In the genomic region with DNA sequence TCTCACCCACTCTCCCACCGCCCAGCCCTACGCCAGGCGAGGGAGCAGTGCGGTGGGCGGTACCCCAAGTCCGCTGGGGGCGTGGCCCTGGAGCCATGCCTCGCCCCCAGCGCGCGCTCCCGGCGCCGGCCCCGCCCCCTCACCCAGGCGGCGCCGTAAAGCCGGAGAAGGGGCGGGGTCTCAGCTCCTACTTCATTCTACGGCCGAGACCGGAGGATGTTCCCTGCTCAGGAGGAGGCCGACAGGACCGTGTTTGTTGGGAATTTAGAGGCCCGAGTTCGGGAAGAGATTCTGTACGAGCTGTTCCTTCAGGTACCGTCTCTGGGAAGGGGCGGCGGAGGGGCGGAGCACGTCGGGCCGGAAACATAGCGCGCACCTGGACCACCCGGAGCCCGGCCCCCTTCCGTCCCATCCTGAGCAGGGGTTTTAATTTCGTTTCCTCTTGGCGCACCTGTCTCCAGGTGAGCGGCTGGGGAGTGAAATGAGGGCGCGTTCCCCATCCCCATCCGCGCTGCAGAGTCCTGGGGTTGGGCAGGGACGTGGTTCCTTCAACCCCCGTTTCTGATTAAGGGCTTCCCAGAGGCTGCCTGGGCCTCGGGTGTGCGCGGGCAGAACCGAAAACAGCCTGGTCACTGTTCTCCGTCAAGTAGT, we compare ENCODE assay signal across 8 cellular contexts. TPM values are rescaled to one million over a fixed set of nuclear protein-coding genes. Genes with fewer than 3 reads are reported as not detected.
DNase-seq lines count a peak whose midpoint lies in the region; ATAC-seq and TF ChIP-seq lines count a peak whose summit lies in the region.

A gene with protein sequence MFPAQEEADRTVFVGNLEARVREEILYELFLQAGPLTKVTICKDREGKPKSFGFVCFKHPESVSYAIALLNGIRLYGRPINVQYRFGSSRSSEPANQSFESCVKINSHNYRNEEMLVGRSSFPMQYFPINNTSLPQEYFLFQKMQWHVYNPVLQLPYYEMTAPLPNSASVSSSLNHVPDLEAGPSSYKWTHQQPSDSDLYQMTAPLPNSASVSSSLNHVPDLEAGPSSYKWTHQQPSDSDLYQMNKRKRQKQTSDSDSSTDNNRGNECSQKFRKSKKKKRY (plus strand): TSS at position 187 of the 651 bp plus-strand sequence. CDS start 30 bp downstream, at position 217.

- peak within 1 kb of the TSS; percentile 73 for H3K4me3 ChIP-seq in BE2C (ENCODE audit: low read depth, low read length)
- peak within 1 kb of the TSS; percentile 77 for H3K4me3 ChIP-seq in OCI-LY3 (ENCODE audit: low read length)

- H3K4me2 ChIP-seq in OCI-LY3 (ENCODE audit: low read length), result peak within 1 kb of the TSS; percentile 72

- intact Hi-C loops in activated T-helper 1 cell treated with anti-CD3 and anti-CD28 coated beads, Interleukin-12 subunit alpha, Interleukin-12 subunit beta, Interleukin-2, Interleukin-4 antibody, amounts not matched to agents 30 ng/mL and 10 ng/mL and 1 ng/mL, durations not matched to agents 14 hours and 24 hours and 36 hours (cut with micrococcal nuclease), result loop anchor here (2.0 to 10.0 kb wide), 3 partner anchors 131 to 851 kb away; a partner anchor contains a TSS

- peaks cover 20% of the 10 kb centered on the region for H3K27me3 Mint-ChIP-seq in activated T-helper 1 cell treated with anti-CD3 and anti-CD28 coated beads, Interleukin-12 subunit alpha, Interleukin-12 subunit beta, Interleukin-2, Interleukin-4 antibody, amounts not matched to agents 30 ng/mL and 10 ng/mL and 1 ng/mL, durations not matched to agents 14 hours and 24 hours and 36 hours (ENCODE audit: insufficient read depth)
- peaks cover 19% of the 10 kb centered on the region for H3K27me3 Mint-ChIP-seq in nephron (ENCODE audit: low read depth)

- TF ChIP-seq CTCF in BE2C (IDR thresholded peaks at IDR 0.05; ENCODE audit: low read depth, low read length) (no peak), OCI-LY3 (IDR thresholded peaks at IDR 0.05; ENCODE audit: low read depth, low read length) (no peak), nephron (IDR thresholded peaks at IDR 0.05; ENCODE audit: unreplicated experiment in 3 of 3) (no peak)

- H3K4me3 Mint-ChIP-seq in activated T-helper 1 cell treated with anti-CD3 and anti-CD28 coated beads, Interleukin-12 subunit alpha, Interleukin-12 subunit beta, Interleukin-2, Interleukin-4 antibody, amounts not matched to agents 30 ng/mL and 10 ng/mL and 1 ng/mL, durations not matched to agents 14 hours and 24 hours and 36 hours, result peak within 1 kb of the TSS; percentile 83
- H3K4me3 Mint-ChIP-seq in nephron, result peak within 1 kb of the TSS; percentile 82 to 90 (median 90)

- ATAC-seq in HG03460 (IDR thresholded peaks at IDR 0.05; ENCODE audit: unreplicated experiment), result peak; percentile 97

- H3K4me1 ChIP-seq in BE2C (no peaks in the 10 kb centered on the region), OCI-LY3 (ENCODE audit: low read length) (no peaks in the 10 kb centered on the region)

- H3K27me3 ChIP-seq in BE2C (peaks cover 17% of the 10 kb centered on the region), OCI-LY3 (ENCODE audit: low read depth, low read length) (no peaks in the 10 kb centered on the region)

- DNase-seq in BE2C (peak; percentile 88), GM19240 (ENCODE audit: insufficient read length, low spot score) (peak; percentile 11), fibroblast of the conjunctiva (ENCODE audit: low read depth) (peak; percentile 9)
- peak; percentile 59 for DNase-seq in activated T-helper 1 cell treated with anti-CD3 and anti-CD28 coated beads, Interleukin-12 subunit alpha, Interleukin-12 subunit beta, Interleukin-2, Interleukin-4 antibody, amounts not matched to agents 30 ng/mL and 10 ng/mL and 1 ng/mL, durations not matched to agents 14 hours and 24 hours and 36 hours (ENCODE audit: low spot score)
- DNase-seq in stimulated activated naive CD4-positive, alpha-beta T cell (lab: John Stamatoyannopoulos, UW), result peak; percentile 74 to 89 (median 78)

- no peaks in the 10 kb centered on the region for H3K9me3 Mint-ChIP-seq in activated T-helper 1 cell treated with anti-CD3 and anti-CD28 coated beads, Interleukin-12 subunit alpha, Interleukin-12 subunit beta, Interleukin-2, Interleukin-4 antibody, amounts not matched to agents 30 ng/mL and 10 ng/mL and 1 ng/mL, durations not matched to agents 14 hours and 24 hours and 36 hours
- no peaks in the 10 kb centered on the region for H3K9me3 Mint-ChIP-seq in nephron

- H3K27ac Mint-ChIP-seq in activated T-helper 1 cell treated with anti-CD3 and anti-CD28 coated beads, Interleukin-12 subunit alpha, Interleukin-12 subunit beta, Interleukin-2, Interleukin-4 antibody, amounts not matched to agents 30 ng/mL and 10 ng/mL and 1 ng/mL, durations not matched to agents 14 hours and 24 hours and 36 hours, result no peak within 1 kb of the TSS
- H3K27ac Mint-ChIP-seq in nephron, result no peak within 1 kb of the TSS

- H4K20me1 ChIP-seq in OCI-LY3 (ENCODE audit: insufficient read depth, low read length), result no peaks in the 10 kb centered on the region

- no peaks in the 10 kb centered on the region for H3K36me3 Mint-ChIP-seq in activated T-helper 1 cell treated with anti-CD3 and anti-CD28 coated beads, Interleukin-12 subunit alpha, Interleukin-12 subunit beta, Interleukin-2, Interleukin-4 antibody, amounts not matched to agents 30 ng/mL and 10 ng/mL and 1 ng/mL, durations not matched to agents 14 hours and 24 hours and 36 hours (ENCODE audit: low read depth)
- H3K36me3 Mint-ChIP-seq in nephron (ENCODE audit: low read depth), result no peaks in the 10 kb centered on the region

- H3K36me3 ChIP-seq in BE2C (no peaks in the 10 kb centered on the region), OCI-LY3 (replicated peaks; ENCODE audit: low read depth, low read length) (no peaks in the 10 kb centered on the region)

- peaks cover 5% of the 10 kb centered on the region for H3K4me1 Mint-ChIP-seq in activated T-helper 1 cell treated with anti-CD3 and anti-CD28 coated beads, Interleukin-12 subunit alpha, Interleukin-12 subunit beta, Interleukin-2, Interleukin-4 antibody, amounts not matched to agents 30 ng/mL and 10 ng/mL and 1 ng/mL, durations not matched to agents 14 hours and 24 hours and 36 hours (ENCODE audit: low read depth)
- H3K4me1 Mint-ChIP-seq in nephron, result no peaks in the 10 kb centered on the region

- no peaks in the 10 kb centered on the region for H3K79me2 ChIP-seq in OCI-LY3 (ENCODE audit: low read length)

- H3K9me3 ChIP-seq in BE2C (no peaks in the 10 kb centered on the region), OCI-LY3 (ENCODE audit: insufficient read depth, low read length) (no peaks in the 10 kb centered on the region)

- no peak within 1 kb of the TSS for H3K27ac ChIP-seq in OCI-LY3 (ENCODE audit: low read length)

- H3K9ac ChIP-seq in OCI-LY3 (ENCODE audit: low read length), result peak within 1 kb of the TSS; percentile 17; the same call in 1 of the 2 replicates

- peak within 1 kb of the TSS; percentile 66; the same call in 1 of the 2 replicates for H2AFZ ChIP-seq in OCI-LY3 (ENCODE audit: low read depth, low read length)

RNA-seq across cellular contexts. Expression of the gene that starts here (rescaled TPM):
- polyA plus RNA-seq in BE2C (2012; ENCODE audit: insufficient read depth, insufficient read length, low read depth), result not detected
- 0.66 and 0.86 TPM in 2 replicates for total RNA-seq in activated T-helper 1 cell treated with anti-CD3 and anti-CD28 coated beads, Interleukin-12 subunit alpha, Interleukin-12 subunit beta, Interleukin-2, Interleukin-4 antibody, amounts not matched to agents 30 ng/mL and 10 ng/mL and 1 ng/mL, durations not matched to agents 14 hours and 24 hours and 36 hours

Comparison
In these comparisons a context has a peak if more than half of its experiments do, and no peak if none do; other contexts are left out.
1. Peak in DNase-seq in activated T-helper 1 cell treated with anti-CD3 and anti-CD28 coated beads, Interleukin-12 subunit alpha, Interleukin-12 subunit beta, Interleukin-2, Interleukin-4 antibody, amounts not matched to agents 30 ng/mL and 10 ng/mL and 1 ng/mL, durations not matched to agents 14 hours and 24 hours and 36 hours; RNA of the gene not detected or under 1 TPM.
2. DNase-seq: peak in every context shown above with its lines; median percentile 88 in BE2C; 78 in stimulated activated naive CD4-positive, alpha-beta T cell; 59 in activated T-helper 1 cell treated with anti-CD3 and anti-CD28 coated beads, Interleukin-12 subunit alpha, Interleukin-12 subunit beta, Interleukin-2, Interleukin-4 antibody, amounts not matched to agents 30 ng/mL and 10 ng/mL and 1 ng/mL, durations not matched to agents 14 hours and 24 hours and 36 hours; 11 in GM19240; 9 in fibroblast of the conjunctiva.